Comparison of ENCODE assay signal across 14 cellular contexts in genomic region chr17:7515912-7516610, GRCh38. TPM values are rescaled to one million over a fixed set of nuclear protein-coding genes. Genes with fewer than 3 reads are reported as not detected.
DNase-seq lines count a peak whose midpoint lies in the region; TF ChIP-seq lines count a peak whose summit lies in the region.
"Had no signal": no experiment of that assay in that cellular context is flagged by ENCODE, and none has a peak within 500 bp of the region (broad histone marks: within the 10 kb centered on the region; RNA-seq: fewer than 3 reads in every experiment).

No MANE protein-coding gene starts in this region.

- H3K4me1 ChIP-seq in Peyer's patch (peaks cover 0 to 7% (median 0%) of the 10 kb centered on the region in 4 donors), osteoblast (ENCODE audit: insufficient read depth, low read length) (no peaks in the 10 kb centered on the region), HAP-1 (no peaks in the 10 kb centered on the region)

- H4K20me1 ChIP-seq in osteoblast (ENCODE audit: insufficient read depth, low read length): no peaks in the 10 kb centered on the region

- H3K36me3 Mint-ChIP-seq in endothelial cell (ENCODE audit: low read depth, unreplicated experiment): peaks cover 20% of the 10 kb centered on the region

- in situ Hi-C loops in HAP-1 (cut with MboI; ENCODE audit: low sequenced_read_pairs): no loop called here

- H2AFZ ChIP-seq in osteoblast (ENCODE audit: low read length): no peak overlapping the region

- H3K36me3 ChIP-seq in Peyer's patch: peaks cover 0 to 34% (median 0%) of the 10 kb centered on the region in 3 donors
- H3K36me3 ChIP-seq in osteoblast (ENCODE audit: insufficient read depth, low read length): peaks cover 44% of the 10 kb centered on the region
- peaks cover 35% of the 10 kb centered on the region for H3K36me3 ChIP-seq in HAP-1 (replicated peaks)

- peak overlapping the region in 3 of 4 donors; percentile 8 to 82 (median 15) for H3K27ac ChIP-seq in Peyer's patch
- no peak overlapping the region for H3K27ac ChIP-seq in osteoblast (ENCODE audit: low read depth, low read length)

- no peaks in the 10 kb centered on the region for H3K9me3 Mint-ChIP-seq in endothelial cell (ENCODE audit: unreplicated experiment)
- H3K9me3 Mint-ChIP-seq: CD4-positive, alpha-beta T cell had no signal

- TF ChIP-seq CTCF in Peyer's patch (IDR thresholded peaks at IDR 0.05) (peak in 2 of 6 experiments; percentile 3 to 14), endothelial cell (IDR thresholded peaks at IDR 0.05; ENCODE audit: unreplicated experiment) (no peak), osteoblast (IDR thresholded peaks at IDR 0.05; ENCODE audit: extremely low read depth, low read depth, low read length) (no peak)

- peaks cover 5% of the 10 kb centered on the region for H3K27me3 Mint-ChIP-seq in endothelial cell (ENCODE audit: unreplicated experiment)
- H3K27me3 Mint-ChIP-seq: CD4-positive, alpha-beta T cell had no signal

- H3K4me3 Mint-ChIP-seq in endothelial cell (ENCODE audit: unreplicated experiment): peak overlapping the region; percentile 47
- H3K4me3 Mint-ChIP-seq: CD4-positive, alpha-beta T cell had no signal

- no peak overlapping the region for H3K27ac Mint-ChIP-seq in endothelial cell (ENCODE audit: unreplicated experiment)
- H3K27ac Mint-ChIP-seq: CD4-positive, alpha-beta T cell had no signal

- H3K4me2 ChIP-seq in osteoblast (ENCODE audit: insufficient read depth, low read length): no peak overlapping the region

- H3K9me3 ChIP-seq in Peyer's patch: no peaks in the 10 kb centered on the region
- H3K9me3 ChIP-seq in osteoblast (ENCODE audit: low read depth, low read length): no peaks in the 10 kb centered on the region
- no peaks in the 10 kb centered on the region for H3K9me3 ChIP-seq in HAP-1
- H3K9me3 ChIP-seq: heart right ventricle, left ventricle myocardium inferior had no signal

- no peaks in the 10 kb centered on the region for H3K4me1 Mint-ChIP-seq in endothelial cell (ENCODE audit: unreplicated experiment)

- DNase-seq in Peyer's patch: peak in 2 of 3 donors; percentile 61 to 78
- no peak for DNase-seq in endothelial cell (ENCODE audit: low spot score)
- peak; percentile 52 for DNase-seq in osteoblast (ENCODE audit: insufficient read length, low spot score, missing footprints)
- no peak for DNase-seq in HAP-1 (ENCODE audit: low spot score in 2 of 2)
- DNase-seq in activated CD4-positive, CD25-positive, alpha-beta regulatory T cell (lab: John Stamatoyannopoulos, UW): no peak
- DNase-seq: activated CD8-positive, alpha-beta memory T cell treated with anti-CD3 and anti-CD28 coated beads, Interleukin-2, amount 50 U/mL, for 48 hours; CD4-positive, alpha-beta T cell; erythroblast; heart right ventricle; left ventricle myocardium inferior; NCI-H1092 treated with DMSO at 0.1 percent for 48 hours; NCI-H446; nucleus accumbens; stimulated activated CD4-positive, alpha-beta T cell treated with anti-CD3 and anti-CD28 coated beads, Interleukin-12 subunit alpha, Interleukin-12 subunit beta, amount 100 ng/mL, for 4 hours had no signal

- H3K4me3 ChIP-seq in Peyer's patch: no peak overlapping the region
- no peak overlapping the region for H3K4me3 ChIP-seq in osteoblast (ENCODE audit: insufficient read depth, low read length)
- no peak overlapping the region for H3K4me3 ChIP-seq in HAP-1
- H3K4me3 ChIP-seq: heart right ventricle, left ventricle myocardium inferior had no signal

- no peaks in the 10 kb centered on the region for H3K27me3 ChIP-seq in Peyer's patch
- H3K27me3 ChIP-seq in osteoblast (ENCODE audit: insufficient read depth, low read length): no peaks in the 10 kb centered on the region
- no peaks in the 10 kb centered on the region for H3K27me3 ChIP-seq in HAP-1 (ENCODE audit: low read depth)
- H3K27me3 ChIP-seq: heart right ventricle had no signal

- no peaks in the 10 kb centered on the region for H3K79me2 ChIP-seq in osteoblast (ENCODE audit: insufficient read depth, low read length)

- peak in 1 of 2 donors; percentile 23 for TF ChIP-seq POLR2A in Peyer's patch (IDR thresholded peaks at IDR 0.05)

RNA-seq across cellular contexts. Expression of gene POLR2A, which starts 31.9 kb away (rescaled TPM):
- total RNA-seq in Peyer's patch: 100 to 1,000 TPM in 3 of 4 donors, 10 to 100 TPM in 1; 94.6 to 204 (median 157) TPM
- 198 TPM for total RNA-seq in endothelial cell (ENCODE audit: unreplicated experiment)
- 95.9 and 101 TPM in 2 replicates for total RNA-seq in osteoblast

RNA-seq across cellular contexts. Expression of gene TNFSF12, which starts 32.8 kb away (rescaled TPM):
- total RNA-seq in Peyer's patch (10 to 100 TPM in 3 of 4 donors, 1 to 10 TPM in 1; 7.6 to 58.6 (median 15.2) TPM), endothelial cell (ENCODE audit: unreplicated experiment) (16.3 TPM), osteoblast (11.2 and 12.7 TPM in 2 replicates)

RNA-seq across cellular contexts. Expression of gene SLC35G6, which starts 34.8 kb away (rescaled TPM):
- total RNA-seq in Peyer's patch: not detected
- not detected for total RNA-seq in endothelial cell (ENCODE audit: unreplicated experiment)
- not detected in 2 replicates for total RNA-seq in osteoblast
- total RNA-seq: heart right ventricle, left ventricle myocardium inferior had no signal

RNA-seq across cellular contexts. Expression of gene ZBTB4, which starts 36.6 kb away (rescaled TPM):
- total RNA-seq in Peyer's patch (10 to 100 TPM; 15.1 to 27.3 (median 24.5) TPM), endothelial cell (ENCODE audit: unreplicated experiment) (21.5 TPM), osteoblast (36.2 and 36.5 TPM in 2 replicates)

RNA-seq across cellular contexts. Expression of gene TNFSF13, which starts 42.5 kb away (rescaled TPM):
- total RNA-seq in Peyer's patch (10 to 100 TPM in 3 of 4 donors, 1 to 10 TPM in 1; 5.0 to 54.4 (median 38.7) TPM), endothelial cell (ENCODE audit: unreplicated experiment) (5.6 TPM), osteoblast (0.59 and 1.1 TPM in 2 replicates)

Comparison
In these comparisons a context has a peak if more than half of its experiments do, and no peak if none do; other contexts are left out.
1. DNase-seq: peak in Peyer's patch (2 of 3) and osteoblast (single experiment); none in endothelial cell (single experiment), HAP-1 (0 of 2) and activated CD4-positive, CD25-positive, alpha-beta regulatory T cell (0 of 4).